Comparison of ENCODE assay signal across 10 cellular contexts in the genomic region with DNA sequence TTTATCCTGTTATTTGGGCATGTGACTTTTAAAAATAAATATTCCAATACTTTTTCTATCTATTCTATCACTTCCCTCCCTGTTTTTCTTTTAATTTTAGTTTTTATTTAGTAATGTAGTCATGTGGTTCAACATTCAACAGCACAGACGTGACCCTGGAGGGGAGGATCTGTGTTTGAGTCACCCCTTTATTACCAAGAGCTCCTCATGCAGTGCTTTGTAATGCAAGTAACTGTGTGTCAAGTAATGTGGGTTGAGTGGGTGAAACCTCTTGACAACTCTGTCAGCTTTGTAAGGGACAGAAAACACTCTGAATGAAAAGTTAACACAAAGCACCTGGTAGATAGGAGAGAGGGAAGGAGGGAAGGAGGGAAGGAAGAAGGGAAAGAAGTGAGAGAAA.
DNase-seq lines count a peak whose midpoint lies in the region; ATAC-seq and TF ChIP-seq lines count a peak whose summit lies in the region.
"Had no signal": no experiment of that assay in that cellular context is flagged by ENCODE, and none has a peak within 500 bp of the region (broad histone marks: within the 10 kb centered on the region; RNA-seq: fewer than 3 reads in every experiment).

No MANE protein-coding gene starts in this region.

- H3K4me3 Mint-ChIP-seq in activated naive CD8-positive, alpha-beta T cell treated with anti-CD3 and anti-CD28 coated beads, Interleukin-2, amount 50 U/mL, for 24 hours, result no peak overlapping the region
- H3K4me3 Mint-ChIP-seq in stimulated activated naive CD8-positive, alpha-beta T cell treated with anti-CD3 and anti-CD28 coated beads, Interleukin-15, amount 100 ng/mL, for 72 hours, result peak overlapping the region; percentile 9 to 58

- no peaks in the 10 kb centered on the region for H3K9me3 Mint-ChIP-seq in activated naive CD4-positive, alpha-beta T cell treated with anti-CD3 and anti-CD28 coated beads, Interleukin-2, amount 50 U/mL, for 72 hours
- no peaks in the 10 kb centered on the region for H3K9me3 Mint-ChIP-seq in activated naive CD8-positive, alpha-beta T cell treated with anti-CD3 and anti-CD28 coated beads, Interleukin-2, amount 50 U/mL, for 24 hours
- no peaks in the 10 kb centered on the region for H3K9me3 Mint-ChIP-seq in stimulated activated naive CD8-positive, alpha-beta T cell treated with anti-CD3 and anti-CD28 coated beads, Interleukin-15, amount 100 ng/mL, for 72 hours

- peaks cover 35% of the 10 kb centered on the region for H3K4me1 Mint-ChIP-seq in activated naive CD8-positive, alpha-beta T cell treated with anti-CD3 and anti-CD28 coated beads, Interleukin-2, amount 50 U/mL, for 24 hours
- H3K4me1 Mint-ChIP-seq in stimulated activated naive CD8-positive, alpha-beta T cell treated with anti-CD3 and anti-CD28 coated beads, Interleukin-15, amount 100 ng/mL, for 72 hours, result peaks cover 39% of the 10 kb centered on the region

- peaks cover 0 to 16% (median 8%) of the 10 kb centered on the region in 3 donors for H3K4me1 ChIP-seq in esophagus squamous epithelium

- H3K36me3 ChIP-seq in esophagus squamous epithelium, result no peaks in the 10 kb centered on the region

- H3K27me3 Mint-ChIP-seq in activated naive CD8-positive, alpha-beta T cell treated with anti-CD3 and anti-CD28 coated beads, Interleukin-2, amount 50 U/mL, for 24 hours, result peaks cover 2% of the 10 kb centered on the region
- no peaks in the 10 kb centered on the region for H3K27me3 Mint-ChIP-seq in stimulated activated naive CD8-positive, alpha-beta T cell treated with anti-CD3 and anti-CD28 coated beads, Interleukin-15, amount 100 ng/mL, for 72 hours

- no peak overlapping the region for H3K27ac ChIP-seq in esophagus squamous epithelium
- H3K27ac ChIP-seq: C4-2B had no signal

- WGBS in esophagus squamous epithelium, 2 donors, result 40 to 56% methylated on average over 1 of the region's 1 CpG

- TF ChIP-seq POLR2A in esophagus squamous epithelium (IDR thresholded peaks at IDR 0.05), result no peak

- intact Hi-C loops in esophagus squamous epithelium (cut with DNase I), result loop anchor here (5.0 to 10.0 kb wide), 2 partner anchors 225 to 758 kb away; no protein-coding TSS in a partner anchor

- peak; percentile 77 to 79 for ATAC-seq in activated naive CD4-positive, alpha-beta T cell treated with anti-CD3 and anti-CD28 coated beads, Interleukin-2, amount 50 U/mL, for 72 hours
- ATAC-seq in HG02981 (IDR thresholded peaks at IDR 0.05; ENCODE audit: unreplicated experiment), result peak; percentile 43
- ATAC-seq in activated naive CD8-positive, alpha-beta T cell treated with anti-CD3 and anti-CD28 coated beads, Interleukin-2, amount 50 U/mL, for 24 hours, result peak; percentile 68
- peak; percentile 84 for ATAC-seq in stimulated activated naive CD8-positive, alpha-beta T cell treated with anti-CD3 and anti-CD28 coated beads, Interleukin-15, amount 100 ng/mL, for 72 hours
- ATAC-seq: HepG2 had no signal

- no peaks in the 10 kb centered on the region for H3K9me3 ChIP-seq in esophagus squamous epithelium

- peak overlapping the region in 1 of 2 donors; percentile 42 for H3K27ac Mint-ChIP-seq in activated naive CD4-positive, alpha-beta T cell treated with anti-CD3 and anti-CD28 coated beads, Interleukin-2, amount 50 U/mL, for 72 hours
- H3K27ac Mint-ChIP-seq in activated naive CD8-positive, alpha-beta T cell treated with anti-CD3 and anti-CD28 coated beads, Interleukin-2, amount 50 U/mL, for 24 hours, result peak overlapping the region; percentile 5
- no peak overlapping the region for H3K27ac Mint-ChIP-seq in stimulated activated naive CD8-positive, alpha-beta T cell treated with anti-CD3 and anti-CD28 coated beads, Interleukin-15, amount 100 ng/mL, for 72 hours

- no peaks in the 10 kb centered on the region for H3K36me3 Mint-ChIP-seq in activated naive CD4-positive, alpha-beta T cell treated with anti-CD3 and anti-CD28 coated beads, Interleukin-2, amount 50 U/mL, for 72 hours
- no peaks in the 10 kb centered on the region for H3K36me3 Mint-ChIP-seq in activated naive CD8-positive, alpha-beta T cell treated with anti-CD3 and anti-CD28 coated beads, Interleukin-2, amount 50 U/mL, for 24 hours (ENCODE audit: low read depth)

- H3K27me3 ChIP-seq in esophagus squamous epithelium, result no peaks in the 10 kb centered on the region

- DNase-seq in activated naive CD4-positive, alpha-beta T cell treated with anti-CD3 and anti-CD28 coated beads, Interleukin-2, amount 50 U/mL, for 72 hours (ENCODE audit: low spot score in 2 of 2), result no peak
- DNase-seq in activated naive CD4-positive, alpha-beta T cell treated with anti-CD3 and anti-CD28 coated beads, Interleukin-2, amount 50 U/mL, for 16 hours, result no peak
- no peak for DNase-seq in activated naive CD8-positive, alpha-beta T cell treated with anti-CD3 and anti-CD28 coated beads, Interleukin-2, amount 50 U/mL, for 24 hours
- peak in 1 of 2 donors; percentile 24 for DNase-seq in stimulated activated naive CD8-positive, alpha-beta T cell treated with anti-CD3 and anti-CD28 coated beads, Interleukin-15, amount 100 ng/mL, for 72 hours
- no peak for DNase-seq in esophagus squamous epithelium (lab: John Stamatoyannopoulos, UW)
- no peak for DNase-seq in ecto neural progenitor cell (ENCODE audit: low spot score)
- no peak for DNase-seq in NCI-H748 (lab: John Stamatoyannopoulos, UW; ENCODE audit: unreplicated experiment)

- no peak for TF ChIP-seq CTCF in esophagus squamous epithelium (IDR thresholded peaks at IDR 0.05)

- H3K4me3 ChIP-seq in esophagus squamous epithelium, result no peak overlapping the region
